10 cellular contexts compared by ENCODE assay signal in genomic region chr10:6279540-6280267, GRCh38.
DNase-seq lines count a peak whose midpoint lies in the region; ATAC-seq and FAIRE-seq lines count a peak whose summit lies in the region.
"Had no signal": no experiment of that assay in that cellular context is flagged by ENCODE, and none has a peak within 500 bp of the region (broad histone marks: within the 10 kb centered on the region; RNA-seq: fewer than 3 reads in every experiment).

No MANE protein-coding gene starts in this region.

- H3K27ac ChIP-seq in cingulate gyrus (ENCODE audit: low read depth, low read length), result peak overlapping the region; percentile 41
- peak overlapping the region; percentile 94 for H3K27ac ChIP-seq in mesodermal cell (ENCODE audit: low read depth, low read length, severe bottlenecking)

- FAIRE-seq in GM19239 (lab: Jason Lieb, UNC), result no peak

- no peaks in the 10 kb centered on the region for H3K36me3 ChIP-seq in mesodermal cell (ENCODE audit: control insufficient read depth, insufficient read depth, low read length)

- ATAC-seq in Right ventricle myocardium superior (ENCODE audit: poor library complexity), result no peak
- ATAC-seq: natural killer cell treated with Interleukin-12 subunit alpha and Interleukin-12 subunit beta and Interleukin-15 and Interleukin-18, amount 100 ng/mL, for 72 hours had no signal

- H3K9me3 ChIP-seq in mesodermal cell (ENCODE audit: control insufficient read depth, low read length), result no peaks in the 10 kb centered on the region

- DNase-seq in AG20443 (ENCODE audit: low spot score), result peak; percentile 76
- peak; percentile 42 for DNase-seq in HuH-7.5 (ENCODE audit: low spot score)
- no peak for DNase-seq in GM19239 (ENCODE audit: insufficient read length, low spot score)
- DNase-seq in stimulated activated naive CD4-positive, alpha-beta T cell (lab: John Stamatoyannopoulos, UW), result no peak
- no peak for DNase-seq in Right ventricle myocardium superior
- DNase-seq in SIG-M5 (lab: John Stamatoyannopoulos, UW), result no peak
- DNase-seq: central memory CD4-positive, alpha-beta T cell had no signal

- peaks cover 42% of the 10 kb centered on the region for H3K4me1 ChIP-seq in mesodermal cell (ENCODE audit: control insufficient read depth, insufficient read depth, low read length, poor library complexity, severe bottlenecking)

- no peak overlapping the region for H3K4me3 ChIP-seq in mesodermal cell (ENCODE audit: extremely low read depth, insufficient read depth, low read length, poor library complexity, severe bottlenecking)

- 39 to 50% methylated on average over 13 to 14 of the region's 15 CpGs for WGBS in mesodermal cell (ENCODE audit: insufficient coverage in 2 of 2), 2 experiments

- intact Hi-C loops in Right ventricle myocardium superior (cut with DNase I), result no loop called here

Comparison
In these comparisons a context has a peak if more than half of its experiments do, and no peak if none do; other contexts are left out.
1. DNase-seq: peak in AG20443 (single experiment) and HuH-7.5 (single experiment); none in GM19239 (single experiment), stimulated activated naive CD4-positive, alpha-beta T cell (0 of 6), Right ventricle myocardium superior (single experiment) and SIG-M5 (single experiment).